13 cellular contexts compared by ENCODE assay signal in the genomic region with DNA sequence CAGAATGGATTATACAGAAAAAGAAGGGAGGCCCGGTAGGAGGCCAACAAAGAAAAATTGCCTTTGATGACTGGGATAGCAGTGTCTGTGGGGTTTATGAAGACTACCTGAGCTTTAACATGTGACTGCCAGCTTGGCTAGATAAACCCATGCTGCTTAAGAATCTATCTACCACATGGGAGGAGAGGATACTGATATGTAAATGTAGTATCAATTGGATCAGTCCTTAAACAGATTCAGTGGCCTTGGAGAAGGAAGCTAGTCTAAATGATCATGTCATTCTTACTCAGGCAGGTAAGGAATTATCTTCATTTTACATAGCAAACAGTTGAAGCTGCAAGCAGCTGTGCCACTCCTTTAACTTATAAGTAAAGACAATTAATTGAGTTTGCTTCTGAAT. TPM values are rescaled to one million over a fixed set of nuclear protein-coding genes. Genes with fewer than 3 reads are reported as not detected.
DNase-seq lines count a peak whose midpoint lies in the region; ATAC-seq and TF ChIP-seq lines count a peak whose summit lies in the region.
"Had no signal": no experiment of that assay in that cellular context is flagged by ENCODE, and none has a peak within 500 bp of the region (broad histone marks: within the 10 kb centered on the region; RNA-seq: fewer than 3 reads in every experiment).

No MANE protein-coding gene starts in this region.

- H2BK120ac ChIP-seq in H9 (ENCODE audit: low read depth, low read length, poor library complexity, severe bottlenecking): no peak overlapping the region
- H2BK120ac ChIP-seq in mesendoderm (ENCODE audit: low read depth, low read length): no peak overlapping the region

- H3K9me3 ChIP-seq in A673 (ENCODE audit: low read depth, low read length, poor library complexity, severe bottlenecking) (no peaks in the 10 kb centered on the region), H9 (ENCODE audit: control insufficient read depth, low read depth, low read length) (no peaks in the 10 kb centered on the region)
- H3K9me3 ChIP-seq: A549, BLaER1, HAP-1 had no signal

- no peak overlapping the region for H3K18ac ChIP-seq in H9 (ENCODE audit: insufficient read length, low read depth, low read length)
- no peak overlapping the region for H3K18ac ChIP-seq in mesendoderm (ENCODE audit: low read length)

- no peak overlapping the region for H2BK20ac ChIP-seq in H9 (ENCODE audit: low read depth, low read length, poor library complexity, severe bottlenecking)

- ATAC-seq in HG02852 (IDR thresholded peaks at IDR 0.05; ENCODE audit: unreplicated experiment): no peak

- peaks cover 5% of the 10 kb centered on the region for H3K4me1 ChIP-seq in A673 (ENCODE audit: insufficient read depth, low read length, poor library complexity, severe bottlenecking)
- peaks cover 6% of the 10 kb centered on the region for H3K4me1 ChIP-seq in H9 (ENCODE audit: insufficient read depth, low read length)
- peaks cover 5% of the 10 kb centered on the region for H3K4me1 ChIP-seq in mesendoderm (ENCODE audit: control insufficient read depth, low read depth, low read length)
- H3K4me1 ChIP-seq: A549, BLaER1, HAP-1 had no signal

- peaks cover 3% of the 10 kb centered on the region for H3K27me3 Mint-ChIP-seq in H9 (ENCODE audit: low read depth)
- no peaks in the 10 kb centered on the region for H3K27me3 Mint-ChIP-seq in activated naive CD4-positive, alpha-beta T cell treated with anti-CD3 and anti-CD28 coated beads for 36 hours (ENCODE audit: low read depth)

- H3K27me3 ChIP-seq in A673 (replicated peaks; ENCODE audit: insufficient read depth, low read depth, low read length, poor library complexity) (no peaks in the 10 kb centered on the region), H9 (ENCODE audit: insufficient read depth, low read length) (no peaks in the 10 kb centered on the region), mesendoderm (ENCODE audit: insufficient read depth, low read length, poor library complexity) (no peaks in the 10 kb centered on the region)
- H3K27me3 ChIP-seq: BLaER1 had no signal

- no peak overlapping the region for H2AFZ ChIP-seq in H9 (ENCODE audit: low read length)

- no peak overlapping the region for H3K9ac ChIP-seq in H9 (ENCODE audit: extremely low read depth, insufficient read length, low read length)
- H3K9ac ChIP-seq in mesendoderm (ENCODE audit: low read length): no peak overlapping the region
- H3K9ac ChIP-seq: BLaER1 had no signal

- H2BK5ac ChIP-seq in H9 (ENCODE audit: insufficient read length, low read length): no peak overlapping the region
- H2BK5ac ChIP-seq in mesendoderm (ENCODE audit: low read length): no peak overlapping the region

- H2BK15ac ChIP-seq in H9 (ENCODE audit: low read depth, low read length) (no peak overlapping the region), mesendoderm (replicated peaks; ENCODE audit: low read depth) (no peak overlapping the region)

- POLR2A ChIA-PET in A673 (lab: Charles Lee; ENCODE audit: low non-redundant PET): interaction anchor here (0.6 kb wide), 2 partner anchors 45 to 1516 kb away, joined by 3 read pairs; no protein-coding TSS in a partner anchor

- no peak overlapping the region for H3T11ph ChIP-seq in H9 (ENCODE audit: low read length)

- no peak for TF ChIP-seq CTCF in A673 (conservative IDR thresholded peaks at IDR 0.05; ENCODE audit: low read depth, low read length)
- TF ChIP-seq CTCF in H9 (conservative IDR thresholded peaks at IDR 0.05): no peak
- no peak for TF ChIP-seq CTCF in foreskin fibroblast (IDR thresholded peaks at IDR 0.05; ENCODE audit: low read depth, low read length)

- CTCF ChIA-PET in A673 (lab: Charles Lee): no interaction called here
- CTCF ChIA-PET in activated naive CD4-positive, alpha-beta T cell treated with anti-CD3 and anti-CD28 coated beads for 36 hours (lab: Charles Lee): no interaction called here

- peak; percentile 19 for DNase-seq in A673 (ENCODE audit: low spot score)
- DNase-seq in H9: no peak
- DNase-seq in NCI-H82 treated with DMSO at 0.1 percent for 48 hours (lab: John Stamatoyannopoulos, UW; ENCODE audit: unreplicated experiment): peak; percentile 28
- DNase-seq in mesendoderm: peak; percentile 69
- no peak for DNase-seq in foreskin fibroblast
- no peak for DNase-seq in stimulated activated CD4-positive, alpha-beta T cell treated with anti-CD3 and anti-CD28 coated beads, Interleukin-4, amount 100 ng/mL, for 4 hours
- DNase-seq in activated naive CD4-positive, alpha-beta T cell treated with anti-CD3 and anti-CD28 coated beads for 36 hours: no peak
- DNase-seq: T-helper 1 cell had no signal

- H3K4ac ChIP-seq in H9 (ENCODE audit: low read depth, low read length) (no peak overlapping the region), mesendoderm (ENCODE audit: low read depth, low read length) (no peak overlapping the region)

- H3K27ac ChIP-seq in A673 (ENCODE audit: low read depth, low read length, poor library complexity, severe bottlenecking) (no peak overlapping the region), H9 (ENCODE audit: insufficient read length, low read depth, low read length) (no peak overlapping the region), mesendoderm (ENCODE audit: low read depth, low read length) (no peak overlapping the region)
- H3K27ac ChIP-seq: A549, BLaER1 had no signal

- BruUV-seq in A673 (replicated peaks; lab: Mats Ljungman, UMichigan): no TSS peak

- no peaks in the 10 kb centered on the region for H3K79me1 ChIP-seq in H9 (ENCODE audit: insufficient read depth, low read depth, low read length, poor library complexity, severe bottlenecking)
- no peaks in the 10 kb centered on the region for H3K79me1 ChIP-seq in mesendoderm (ENCODE audit: low read length)

- peak overlapping the region in 2 of 3 experiments; percentile 6 to 21; a peak in 2 of 7 replicates for H3K27ac Mint-ChIP-seq in H9
- H3K27ac Mint-ChIP-seq in activated naive CD4-positive, alpha-beta T cell treated with anti-CD3 and anti-CD28 coated beads for 36 hours: no peak overlapping the region

- H4K91ac ChIP-seq in H9 (ENCODE audit: insufficient read length, low read depth, low read length): no peak overlapping the region

- no peaks in the 10 kb centered on the region for H4K20me1 ChIP-seq in H9 (ENCODE audit: control insufficient read depth, insufficient read depth, insufficient read length)
- H4K20me1 ChIP-seq: BLaER1 had no signal

- H3K36me3 Mint-ChIP-seq in H9 (ENCODE audit: insufficient read depth in 1 of 3, low read depth in 3 of 3): no peaks in the 10 kb centered on the region; a peak in 1 of 7 replicates
- peaks cover 1% of the 10 kb centered on the region for H3K36me3 Mint-ChIP-seq in activated naive CD4-positive, alpha-beta T cell treated with anti-CD3 and anti-CD28 coated beads for 36 hours (ENCODE audit: low read depth)

- H3K23ac ChIP-seq in H9 (ENCODE audit: insufficient read length, low read depth, low read length) (no peak overlapping the region), mesendoderm (ENCODE audit: low read length) (no peak overlapping the region)

- H2AK5ac ChIP-seq in H9 (ENCODE audit: insufficient read length, low read length) (no peak overlapping the region), mesendoderm (ENCODE audit: low read length) (no peak overlapping the region)

- no peaks in the 10 kb centered on the region for H3K23me2 ChIP-seq in H9 (ENCODE audit: insufficient read length, low read depth, low read length, poor library complexity, severe bottlenecking)

- H3K9me3 Mint-ChIP-seq in H9: no peaks in the 10 kb centered on the region
- no peaks in the 10 kb centered on the region for H3K9me3 Mint-ChIP-seq in activated naive CD4-positive, alpha-beta T cell treated with anti-CD3 and anti-CD28 coated beads for 36 hours

- H3K36me3 ChIP-seq in A673 (ENCODE audit: insufficient read depth, low read length, poor library complexity, severe bottlenecking): no peaks in the 10 kb centered on the region
- H3K36me3 ChIP-seq in mesendoderm (ENCODE audit: control insufficient read depth, insufficient read depth, low read length): no peaks in the 10 kb centered on the region
- H3K36me3 ChIP-seq: BLaER1, HAP-1 had no signal

- H3K79me2 ChIP-seq in H9 (ENCODE audit: insufficient read depth, low read length) (no peaks in the 10 kb centered on the region), mesendoderm (ENCODE audit: control insufficient read depth, insufficient read depth, low read length) (no peaks in the 10 kb centered on the region)

- H3K4me3 ChIP-seq in A673 (ENCODE audit: low read depth, low read length, poor library complexity, severe bottlenecking) (no peak overlapping the region), mesendoderm (ENCODE audit: low read length) (no peak overlapping the region), foreskin fibroblast (ENCODE audit: low read depth in 1 of 2, low read length in 2 of 2) (no peak overlapping the region)
- H3K4me3 ChIP-seq: A549, BLaER1, HAP-1, K562 had no signal

- H3K56ac ChIP-seq in H9 (ENCODE audit: insufficient read length, low read depth, low read length) (no peak overlapping the region), mesendoderm (ENCODE audit: low read length) (no peak overlapping the region)

- intact Hi-C loops in A673 (cut with micrococcal nuclease; ENCODE audit: unreplicated experiment): loop anchor here (1.0 kb wide), 1 partner anchor 562 kb away; no protein-coding TSS in a partner anchor
- intact Hi-C loops in activated naive CD4-positive, alpha-beta T cell treated with anti-CD3 and anti-CD28 coated beads for 36 hours (cut with micrococcal nuclease): loop anchor here (1.0 to 5.0 kb wide), 3 partner anchors 563 to 1026 kb away; no protein-coding TSS in a partner anchor

- WGBS in H9 (ENCODE audit: extremely low coverage, insufficient read length, low lambda C conversion rate): no CpG with 5 or more reads among the region's 1 CpG
- no CpG with 5 or more reads among the region's 1 CpG for WGBS in mesendoderm (ENCODE audit: extremely low coverage, insufficient coverage, low lambda C conversion rate)

- H3K4me1 Mint-ChIP-seq in H9: peaks cover 20% of the 10 kb centered on the region in 2 experiments
- peaks cover 2% of the 10 kb centered on the region for H3K4me1 Mint-ChIP-seq in activated naive CD4-positive, alpha-beta T cell treated with anti-CD3 and anti-CD28 coated beads for 36 hours (ENCODE audit: low read depth)

- H3K14ac ChIP-seq in H9 (ENCODE audit: insufficient read depth, low read length): no peak overlapping the region

- H3K4me3 Mint-ChIP-seq in H9: no peak overlapping the region; a peak in 1 of 5 replicates
- H3K4me3 Mint-ChIP-seq in activated naive CD4-positive, alpha-beta T cell treated with anti-CD3 and anti-CD28 coated beads for 36 hours: no peak overlapping the region

- H2BK12ac ChIP-seq in H9 (ENCODE audit: insufficient read length, low read depth, low read length): no peak overlapping the region

- H4K5ac ChIP-seq in H9 (ENCODE audit: insufficient read length, low read depth, low read length) (no peak overlapping the region), mesendoderm (ENCODE audit: low read length) (no peak overlapping the region)

- H4K8ac ChIP-seq in H9 (replicated peaks; ENCODE audit: insufficient read length, low read depth, low read length) (no peak overlapping the region), mesendoderm (ENCODE audit: low read depth, low read length) (no peak overlapping the region)

- H3K4me2 ChIP-seq in H9 (ENCODE audit: insufficient read depth, insufficient read length, low read length) (no peak overlapping the region), mesendoderm (ENCODE audit: low read length) (no peak overlapping the region)
- H3K4me2 ChIP-seq: A549, BLaER1 had no signal

RNA-seq across cellular contexts. Expression of a gene that starts 50.0 kb away (rescaled TPM):
- total RNA-seq in A673 (2021) (14.7 and 17.6 TPM in 2 replicates), H9 (2021) (0.17 and 0.64 TPM in 2 replicates)
- 0.04 TPM for polyA plus RNA-seq in mesendoderm (2013, experiment 1 of 2)
- polyA plus RNA-seq in mesendoderm (2013, experiment 2 of 2): 0.07 TPM
- not detected for total RNA-seq in activated naive CD4-positive, alpha-beta T cell treated with anti-CD3 and anti-CD28 coated beads for 36 hours
- total RNA-seq: K562 had no signal
- polyA plus RNA-seq: A549, K562 had no signal

Comparison
In these comparisons a context has a peak if more than half of its experiments do, and no peak if none do; other contexts are left out.
1. DNase-seq: peak in A673 (single experiment), NCI-H82 treated with DMSO at 0.1 percent for 48 hours (single experiment) and mesendoderm (single experiment); none in H9 (single experiment), foreskin fibroblast (0 of 2), stimulated activated CD4-positive, alpha-beta T cell treated with anti-CD3 and anti-CD28 coated beads, Interleukin-4, amount 100 ng/mL, for 4 hours (0 of 2) and activated naive CD4-positive, alpha-beta T cell treated with anti-CD3 and anti-CD28 coated beads for 36 hours (single experiment).